ENCODE assay signal across 9 cellular contexts in genomic region chr15:99614749-99615288, GRCh38. TPM values are rescaled to one million over a fixed set of nuclear protein-coding genes. Genes with fewer than 3 reads are reported as not detected.
DNase-seq lines count a peak whose midpoint lies in the region; ATAC-seq and TF ChIP-seq lines count a peak whose summit lies in the region.
"Had no signal": no experiment of that assay in that cellular context is flagged by ENCODE, and none has a peak within 500 bp of the region (broad histone marks: within the 10 kb centered on the region; RNA-seq: fewer than 3 reads in every experiment).

No MANE protein-coding gene starts in this region.

- ATAC-seq in memory B cell (ENCODE audit: low read depth) (peak; percentile 69), HG02759 (IDR thresholded peaks at IDR 0.05; ENCODE audit: unreplicated experiment) (no peak), HG03469 (IDR thresholded peaks at IDR 0.05; ENCODE audit: unreplicated experiment) (no peak)

- peak overlapping the region in 1 of 2 donors; percentile 9 for H3K4me3 ChIP-seq in ascending aorta

- peak overlapping the region; percentile 48 to 69 for H3K4me3 Mint-ChIP-seq in CD14-positive monocyte
- H3K4me3 Mint-ChIP-seq in HFFc6 = no peak overlapping the region
- H3K4me3 Mint-ChIP-seq in memory B cell = peak overlapping the region; percentile 25

- DNase-seq in CD14-positive monocyte (ENCODE audit: low spot score) (no peak), HFFc6 (no peak), ascending aorta (ENCODE audit: low spot score in 2 of 2) (no peak), memory B cell (ENCODE audit: low spot score in 2 of 2) (no peak), NCI-H2196 treated with DMSO at 0.1 percent for 48 hours (lab: John Stamatoyannopoulos, UW; ENCODE audit: unreplicated experiment) (no peak), 8988T (no peak)
- DNase-seq: activated CD4-positive, alpha-beta T cell treated with anti-CD3 and anti-CD28 coated beads, Interleukin-2, amount 50 U/mL, for 48 hours had no signal

- no peaks in the 10 kb centered on the region for H3K27me3 ChIP-seq in ascending aorta

- H3K9me3 ChIP-seq in ascending aorta = no peaks in the 10 kb centered on the region

- no peak for TF ChIP-seq CTCF in CD14-positive monocyte (IDR thresholded peaks at IDR 0.05)
- TF ChIP-seq CTCF in HFFc6 (IDR thresholded peaks at IDR 0.05) = no peak
- TF ChIP-seq CTCF in ascending aorta (IDR thresholded peaks at IDR 0.05) = no peak

- H3K36me3 ChIP-seq in ascending aorta = no peaks in the 10 kb centered on the region

- H3K9me3 Mint-ChIP-seq in CD14-positive monocyte (no peaks in the 10 kb centered on the region), HFFc6 (no peaks in the 10 kb centered on the region), memory B cell (no peaks in the 10 kb centered on the region)

- peaks cover 6 to 30% of the 10 kb centered on the region in 2 donors for H3K4me1 ChIP-seq in ascending aorta

- H3K4me1 Mint-ChIP-seq in CD14-positive monocyte = peaks cover 65% of the 10 kb centered on the region
- peaks cover 51% of the 10 kb centered on the region for H3K4me1 Mint-ChIP-seq in HFFc6 (ENCODE audit: low read depth)
- H3K4me1 Mint-ChIP-seq in memory B cell = peaks cover 51% of the 10 kb centered on the region

- H3K27me3 Mint-ChIP-seq in CD14-positive monocyte (ENCODE audit: low read depth in 3 of 3) (no peaks in the 10 kb centered on the region), HFFc6 (ENCODE audit: insufficient read depth) (no peaks in the 10 kb centered on the region; the same call in 1 of the 2 replicates), memory B cell (no peaks in the 10 kb centered on the region)

- peak overlapping the region; percentile 91 to 98 (median 96) for H3K27ac Mint-ChIP-seq in CD14-positive monocyte
- H3K27ac Mint-ChIP-seq in HFFc6 = peak overlapping the region; percentile 36
- peak overlapping the region; percentile 80 for H3K27ac Mint-ChIP-seq in memory B cell

- intact Hi-C loops in CD14-positive monocyte (cut with micrococcal nuclease) (loop anchor here in 1 of 2 donors (1.0 to 10.0 kb wide), 2 partner anchors 51 to 110 kb away; no protein-coding TSS in a partner anchor), ascending aorta (cut with DNase I) (loop anchor here (5.0 kb wide), 1 partner anchor 48 kb away; the partner anchor contains the start of gene MEF2A)

- H3K36me3 Mint-ChIP-seq in CD14-positive monocyte (peaks cover 3 to 7% of the 10 kb centered on the region in 2 donors), HFFc6 (ENCODE audit: low read depth) (peaks cover 4% of the 10 kb centered on the region; the same call in 1 of the 2 replicates), memory B cell (no peaks in the 10 kb centered on the region)

- peak overlapping the region; percentile 1 to 60 for H3K27ac ChIP-seq in ascending aorta

RNA-seq across cellular contexts. Expression of gene MEF2A, which starts 49.0 kb away (rescaled TPM):
- polyA plus RNA-seq in CD14-positive monocyte = 10 to 100 TPM; 20.3 to 33.5 TPM
- total RNA-seq in HFFc6 (2021; fragmentation: NEBNext Ultra II Directional; extraction: Animal tissue kit (Norgen Biotek cat#: 25700)) = 10 to 100 TPM; 22.8 to 25.8 (median 24.0) TPM
- 99.4 TPM for total RNA-seq in ascending aorta

Comparison
In these comparisons a context has a peak if more than half of its experiments do, and no peak if none do; other contexts are left out.
1. H3K27ac Mint-ChIP-seq: peak in every context shown above with its lines; median percentile 96 in CD14-positive monocyte; 80 in memory B cell; 36 in HFFc6.